In genomic region chr5:115360036-115360685, GRCh38 we compare ENCODE assay signal across 1 cellular context.
TF ChIP-seq lines count a peak whose summit lies in the region.

No MANE protein-coding gene starts in this region.

TF ChIP-seq in HEK293, 187 proteins besides CTCF, POLR2A, EP300 and RAD21 (continued from another document):
- TF ChIP-seq, protein P1, sequence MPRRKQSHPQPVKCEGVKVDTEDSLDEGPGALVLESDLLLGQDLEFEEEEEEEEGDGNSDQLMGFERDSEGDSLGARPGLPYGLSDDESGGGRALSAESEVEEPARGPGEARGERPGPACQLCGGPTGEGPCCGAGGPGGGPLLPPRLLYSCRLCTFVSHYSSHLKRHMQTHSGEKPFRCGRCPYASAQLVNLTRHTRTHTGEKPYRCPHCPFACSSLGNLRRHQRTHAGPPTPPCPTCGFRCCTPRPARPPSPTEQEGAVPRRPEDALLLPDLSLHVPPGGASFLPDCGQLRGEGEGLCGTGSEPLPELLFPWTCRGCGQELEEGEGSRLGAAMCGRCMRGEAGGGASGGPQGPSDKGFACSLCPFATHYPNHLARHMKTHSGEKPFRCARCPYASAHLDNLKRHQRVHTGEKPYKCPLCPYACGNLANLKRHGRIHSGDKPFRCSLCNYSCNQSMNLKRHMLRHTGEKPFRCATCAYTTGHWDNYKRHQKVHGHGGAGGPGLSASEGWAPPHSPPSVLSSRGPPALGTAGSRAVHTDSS (tag by site-specific recombination; IDR thresholded peaks at IDR 0.05): no peak
- TF ChIP-seq ZBTB1 (tag by site-specific recombination; IDR thresholded peaks at IDR 0.05): no peak
- TF ChIP-seq, protein P2, sequence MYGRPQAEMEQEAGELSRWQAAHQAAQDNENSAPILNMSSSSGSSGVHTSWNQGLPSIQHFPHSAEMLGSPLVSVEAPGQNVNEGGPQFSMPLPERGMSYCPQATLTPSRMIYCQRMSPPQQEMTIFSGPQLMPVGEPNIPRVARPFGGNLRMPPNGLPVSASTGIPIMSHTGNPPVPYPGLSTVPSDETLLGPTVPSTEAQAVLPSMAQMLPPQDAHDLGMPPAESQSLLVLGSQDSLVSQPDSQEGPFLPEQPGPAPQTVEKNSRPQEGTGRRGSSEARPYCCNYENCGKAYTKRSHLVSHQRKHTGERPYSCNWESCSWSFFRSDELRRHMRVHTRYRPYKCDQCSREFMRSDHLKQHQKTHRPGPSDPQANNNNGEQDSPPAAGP (tag by site-specific recombination; IDR thresholded peaks at IDR 0.05): no peak
- TF ChIP-seq HIC1 (tag by site-specific recombination; IDR thresholded peaks at IDR 0.05): 0 out of 2 replicates have a peak, but pooled peaks have one; percentile 48
- TF ChIP-seq ZNF169 (tag by site-specific recombination; IDR thresholded peaks at IDR 0.05): no peak
- no peak for TF ChIP-seq ZNF561 (tag by site-specific recombination; IDR thresholded peaks at IDR 0.05; ENCODE audit: borderline replicate concordance)
- TF ChIP-seq ZNF658 (tag by site-specific recombination; IDR thresholded peaks at IDR 0.05): no peak
- TF ChIP-seq ZNF2 (tag by site-specific recombination; IDR thresholded peaks at IDR 0.05): no peak
- no peak for TF ChIP-seq ZNF654 (tag by site-specific recombination; IDR thresholded peaks at IDR 0.05; ENCODE audit: low read depth)
- no peak for TF ChIP-seq TCF7L2 (IDR thresholded peaks at IDR 0.05; ENCODE audit: borderline replicate concordance, low read depth, low read length)
- TF ChIP-seq ZNF362 (tag by site-specific recombination; IDR thresholded peaks at IDR 0.05): no peak
- no peak for TF ChIP-seq PBX3 (CRISPR knock-in tag; IDR thresholded peaks at IDR 0.05)
- TF ChIP-seq OSR2 (tag by site-specific recombination; IDR thresholded peaks at IDR 0.05): peak; percentile 35; the same call in 1 of the 2 replicates
- TF ChIP-seq SP7 (tag by site-specific recombination; IDR thresholded peaks at IDR 0.05): peak; percentile 68
- TF ChIP-seq RBAK (tag by site-specific recombination; IDR thresholded peaks at IDR 0.05): no peak
